In the genomic region with DNA sequence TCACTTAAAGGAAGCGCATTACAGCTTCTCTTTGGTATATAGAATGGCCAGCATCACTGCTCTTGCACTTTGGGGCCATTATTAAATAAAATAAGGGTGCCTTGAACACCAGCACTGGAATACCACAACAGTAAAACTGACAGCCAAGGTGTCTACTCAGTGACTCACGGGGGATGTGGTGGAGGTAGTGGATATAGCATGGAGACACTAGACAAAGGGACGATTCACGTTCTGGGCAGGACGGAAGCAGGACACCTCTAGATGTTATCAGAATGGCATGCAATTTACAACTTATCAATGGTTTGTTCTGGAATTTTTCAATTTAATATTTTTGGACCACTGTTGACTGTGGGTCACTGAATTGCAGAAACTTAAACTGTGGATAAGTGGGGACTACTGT, we compare ENCODE assay signal across 24 cellular contexts.
"Had no signal": no experiment of that assay in that cellular context is flagged by ENCODE, and none has a peak within 500 bp of the region (broad histone marks: within the 10 kb centered on the region; RNA-seq: fewer than 3 reads in every experiment).

No MANE protein-coding gene starts in this region.

- H3K27me3 ChIP-seq: right atrium auricular region, thyroid gland had no signal

- H3K36me3 ChIP-seq: colonic mucosa, gastrocnemius medialis, left lung, neural progenitor cell, prostate gland, right atrium auricular region, sigmoid colon, stomach, thyroid gland had no signal

- H3K27ac ChIP-seq: colonic mucosa, epithelial cell of prostate, gastrocnemius medialis, left lung, neural progenitor cell, prostate gland, right atrium auricular region, sigmoid colon, stomach, thyroid gland had no signal

- H3K4me2 ChIP-seq: neural progenitor cell had no signal

- H3K4me3 ChIP-seq: colonic mucosa, gastrocnemius medialis, left lung, neural progenitor cell, prostate gland, right atrium auricular region, sigmoid colon, stomach, thyroid gland had no signal

- H2AFZ ChIP-seq: neural progenitor cell had no signal

- H3K4me1 ChIP-seq: colonic mucosa, prostate gland had no signal

- ATAC-seq: esophagus mucosa; gastrocnemius medialis; left cardiac atrium; left lung; naive thymus-derived CD4-positive, alpha-beta T cell; stimulated activated effector memory CD8-positive, alpha-beta T cell treated with anti-CD3 and anti-CD28 coated beads, Interleukin-12 subunit alpha, Interleukin-12 subunit beta, amount 100 ng/mL, for 72 hours had no signal

- DNase-seq: colonic mucosa; effector CD8-positive, alpha-beta T cell; endodermal cell; foreskin fibroblast; gastrocnemius medialis; head of caudate nucleus; left cardiac atrium; left lung; mesendoderm; midbrain; naive thymus-derived CD4-positive, alpha-beta T cell; sigmoid colon; stimulated activated CD4-positive, alpha-beta T cell treated with anti-CD3 and anti-CD28 coated beads, Interleukin-2, amount 100 ng/mL, for 24 hours; stimulated activated CD4-positive, alpha-beta T cell treated with anti-CD3 and anti-CD28 coated beads, Interleukin-4, amount 100 ng/mL, for 24 hours; stimulated activated naive CD4-positive, alpha-beta T cell treated with Interleukin-2 at 50 U/mL for 16 hours; stomach; thyroid gland; trophoblast cell had no signal

- H3K9me3 ChIP-seq: colonic mucosa, gastrocnemius medialis, left lung, prostate gland, right atrium auricular region, sigmoid colon, stomach, thyroid gland had no signal

- H3K9ac ChIP-seq: neural progenitor cell had no signal
